In the genomic region with DNA sequence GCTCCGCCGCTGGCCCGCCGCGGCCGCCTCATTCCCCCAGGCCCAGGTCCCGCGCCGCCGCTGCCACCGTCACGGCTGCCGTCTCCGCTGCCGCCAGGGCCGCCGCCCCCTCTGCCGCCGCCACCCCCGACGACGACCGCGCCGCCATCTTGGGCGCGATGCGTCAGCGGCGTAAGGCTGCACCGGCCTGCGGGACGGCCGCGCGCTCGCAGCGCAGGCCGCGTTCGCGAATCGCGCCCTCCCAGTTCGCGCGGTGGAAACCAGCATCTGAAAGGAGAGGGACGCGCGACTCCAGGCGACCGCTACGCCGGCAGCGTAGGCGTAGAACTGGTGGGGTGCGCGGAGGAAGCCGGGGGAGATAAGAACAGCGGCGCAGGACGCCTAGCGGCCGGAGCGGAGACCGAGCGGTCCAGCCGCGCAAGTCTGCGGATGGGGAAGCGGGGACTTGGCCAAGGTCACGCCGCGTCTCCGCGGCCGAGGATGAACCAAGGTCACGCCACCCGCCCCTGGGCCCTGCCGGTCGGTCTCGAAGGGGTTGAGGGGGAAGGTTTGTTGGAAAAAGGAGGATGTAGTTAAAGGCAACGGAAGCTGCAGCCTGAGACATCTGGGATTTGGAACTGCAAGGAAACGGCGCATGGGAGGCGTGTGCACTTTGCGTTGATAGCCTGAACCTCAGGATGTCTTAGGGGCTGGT, we compare ENCODE assay signal across 1 cellular context.
TF ChIP-seq lines count a peak whose summit lies in the region.

NUDT3 (minus strand) TSS at position 173 of the 694 bp plus-strand sequence. CDS start 307 bp downstream, outside the sequence.

TF ChIP-seq in H1, 55 proteins besides CTCF, POLR2A, EP300 and RAD21:
- TF ChIP-seq ATF3 (IDR thresholded peaks at IDR 0.05; ENCODE audit: insufficient read depth, low read depth, low read length) (no peak), SIX5 (IDR thresholded peaks at IDR 0.05; ENCODE audit: low read depth, low read length) (0 out of 2 replicates have a peak, but pooled peaks have one; percentile 35), RXRA (IDR thresholded peaks at IDR 0.05; ENCODE audit: insufficient read depth, low read depth, low read length) (no peak), BCL11A (IDR thresholded peaks at IDR 0.05; ENCODE audit: low read depth in 2 of 2, low read length in 2 of 2) (no peak), ZNF274 (IDR thresholded peaks at IDR 0.05; ENCODE audit: borderline replicate concordance, extremely low read depth, low read length) (no peak), EGR1 (IDR thresholded peaks at IDR 0.05; ENCODE audit: borderline replicate concordance, low read depth, low read length) (0 out of 2 replicates have a peak, but pooled peaks have one; percentile 9), TAF7 (optimal IDR thresholded peaks at IDR 0.05; ENCODE audit: borderline replicate concordance, low read depth, low read length) (peak; percentile 69), JUND (IDR thresholded peaks at IDR 0.05; ENCODE audit: low read length) (no peak), BRCA1 (IDR thresholded peaks at IDR 0.05; ENCODE audit: low read depth, low read length) (no peak), GTF2F1 (IDR thresholded peaks at IDR 0.05; ENCODE audit: borderline replicate concordance, low read depth, low read length) (no peak), JUN (IDR thresholded peaks at IDR 0.05; ENCODE audit: low read depth, low read length) (no peak), SP2 (IDR thresholded peaks at IDR 0.05; ENCODE audit: low read length) (no peak), SRF (IDR thresholded peaks at IDR 0.05; ENCODE audit: low read depth, low read length) (no peak), SUZ12 (IDR thresholded peaks at IDR 0.05; ENCODE audit: low read length) (no peak), CHD1 (IDR thresholded peaks at IDR 0.05; ENCODE audit: low read depth, low read length) (no peak), BACH1 (IDR thresholded peaks at IDR 0.05; ENCODE audit: low read length) (peak; percentile 73), TCF12 (IDR thresholded peaks at IDR 0.05; ENCODE audit: low read depth, low read length) (no peak), CBX8 (IDR thresholded peaks at IDR 0.05; ENCODE audit: borderline replicate concordance, low read depth, low read length) (no peak), ASH2L (IDR thresholded peaks at IDR 0.05; ENCODE audit: low read length) (peak; percentile 12), SIN3A (conservative IDR thresholded peaks at IDR 0.05 in 1 of 2, IDR thresholded peaks at IDR 0.05 in 1 of 2; ENCODE audit: low read depth in 1 of 2, low read length in 2 of 2) (peak in 1 of 2 experiments; percentile 47; a peak in 1 of 4 replicates), KDM1A (IDR thresholded peaks at IDR 0.05; ENCODE audit: borderline replicate concordance, low read length) (no peak; the same call in 1 of the 2 replicates), KDM5A (IDR thresholded peaks at IDR 0.05; ENCODE audit: low read length) (no peak), MAX (IDR thresholded peaks at IDR 0.05) (no peak), CEBPB (IDR thresholded peaks at IDR 0.05; ENCODE audit: low read depth, low read length) (no peak), SP1 (IDR thresholded peaks at IDR 0.05; ENCODE audit: low read depth, low read length) (no peak), POLR2AphosphoS5 (IDR thresholded peaks at IDR 0.05; ENCODE audit: low read depth, low read length) (no peak; the same call in 1 of the 2 replicates), KDM4A (IDR thresholded peaks at IDR 0.05; ENCODE audit: low read depth, low read length, severe bottlenecking) (peak; percentile 32), NANOG (IDR thresholded peaks at IDR 0.05; ENCODE audit: insufficient read depth, low read depth, low read length, poor library complexity, severe bottlenecking) (peak; percentile 28), HDAC2 (IDR thresholded peaks at IDR 0.05; ENCODE audit: borderline replicate concordance in 1 of 2, low read depth in 2 of 2, low read length in 2 of 2) (no peak), EZH2 (IDR thresholded peaks at IDR 0.05; ENCODE audit: low read depth, low read length, severe bottlenecking) (no peak), RFX5 (IDR thresholded peaks at IDR 0.05; ENCODE audit: borderline replicate concordance, low read depth, low read length) (no peak), SAP30 (IDR thresholded peaks at IDR 0.05; ENCODE audit: insufficient read depth, insufficient replicate concordance, low read length) (no peak), RNF2 (IDR thresholded peaks at IDR 0.05; ENCODE audit: borderline replicate concordance, low read depth, low read length, missing control alignments, poor library complexity, severe bottlenecking) (no peak), MAFK (IDR thresholded peaks at IDR 0.05; ENCODE audit: low read depth, low read length) (no peak), TBP (IDR thresholded peaks at IDR 0.05; ENCODE audit: low read depth, low read length) (peak; percentile 48; the same call in 1 of the 2 replicates), RBBP5 (IDR thresholded peaks at IDR 0.05; ENCODE audit: borderline replicate concordance, low read depth, low read length) (peak; percentile 98), SIRT6 (IDR thresholded peaks at IDR 0.05; ENCODE audit: low read length) (no peak), PHF8 (conservative IDR thresholded peaks at IDR 0.05; ENCODE audit: low read depth, low read length) (peak; percentile 78), CBX5 (IDR thresholded peaks at IDR 0.05; ENCODE audit: low read depth, low read length) (no peak), NRF1 (IDR thresholded peaks at IDR 0.05; ENCODE audit: low read depth, low read length) (no peak), HDAC6 (IDR thresholded peaks at IDR 0.05; ENCODE audit: low read depth, low read length) (no peak), CTBP2 (IDR thresholded peaks at IDR 0.05; ENCODE audit: borderline replicate concordance, insufficient read depth, insufficient read length, low read length) (no peak), ATF2 (IDR thresholded peaks at IDR 0.05; ENCODE audit: low read length) (no peak), TAF1 (IDR thresholded peaks at IDR 0.05; ENCODE audit: low read depth, low read length) (peak; percentile 47; the same call in 1 of the 2 replicates), SP4 (IDR thresholded peaks at IDR 0.05; ENCODE audit: low read length) (peak; percentile 97; the same call in 1 of the 2 replicates), CHD2 (IDR thresholded peaks at IDR 0.05; ENCODE audit: low read length) (0 out of 2 replicates have a peak, but pooled peaks have one; percentile 13), GABPA (IDR thresholded peaks at IDR 0.05; ENCODE audit: borderline replicate concordance, insufficient read depth, low read length) (no peak), CREB1 (IDR thresholded peaks at IDR 0.05) (peak; percentile 44; the same call in 1 of the 2 replicates), YY1 (IDR thresholded peaks at IDR 0.05; ENCODE audit: low read depth, low read length) (peak; percentile 95), POU5F1 (IDR thresholded peaks at IDR 0.05; ENCODE audit: low read depth, low read length) (no peak), FOSL1 (IDR thresholded peaks at IDR 0.05; ENCODE audit: insufficient read depth, low read depth, low read length) (peak; percentile 96), TEAD4 (IDR thresholded peaks at IDR 0.05; ENCODE audit: low read depth, low read length) (peak; percentile 20; the same call in 1 of the 2 replicates)
- TF ChIP-seq, protein P1, sequence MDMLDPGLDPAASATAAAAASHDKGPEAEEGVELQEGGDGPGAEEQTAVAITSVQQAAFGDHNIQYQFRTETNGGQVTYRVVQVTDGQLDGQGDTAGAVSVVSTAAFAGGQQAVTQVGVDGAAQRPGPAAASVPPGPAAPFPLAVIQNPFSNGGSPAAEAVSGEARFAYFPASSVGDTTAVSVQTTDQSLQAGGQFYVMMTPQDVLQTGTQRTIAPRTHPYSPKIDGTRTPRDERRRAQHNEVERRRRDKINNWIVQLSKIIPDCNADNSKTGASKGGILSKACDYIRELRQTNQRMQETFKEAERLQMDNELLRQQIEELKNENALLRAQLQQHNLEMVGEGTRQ (IDR thresholded peaks at IDR 0.05; ENCODE audit: low read length), result no peak
- TF ChIP-seq, protein P2, sequence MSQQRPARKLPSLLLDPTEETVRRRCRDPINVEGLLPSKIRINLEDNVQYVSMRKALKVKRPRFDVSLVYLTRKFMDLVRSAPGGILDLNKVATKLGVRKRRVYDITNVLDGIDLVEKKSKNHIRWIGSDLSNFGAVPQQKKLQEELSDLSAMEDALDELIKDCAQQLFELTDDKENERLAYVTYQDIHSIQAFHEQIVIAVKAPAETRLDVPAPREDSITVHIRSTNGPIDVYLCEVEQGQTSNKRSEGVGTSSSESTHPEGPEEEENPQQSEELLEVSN (IDR thresholded peaks at IDR 0.05), result no peak
- TF ChIP-seq, protein P3, sequence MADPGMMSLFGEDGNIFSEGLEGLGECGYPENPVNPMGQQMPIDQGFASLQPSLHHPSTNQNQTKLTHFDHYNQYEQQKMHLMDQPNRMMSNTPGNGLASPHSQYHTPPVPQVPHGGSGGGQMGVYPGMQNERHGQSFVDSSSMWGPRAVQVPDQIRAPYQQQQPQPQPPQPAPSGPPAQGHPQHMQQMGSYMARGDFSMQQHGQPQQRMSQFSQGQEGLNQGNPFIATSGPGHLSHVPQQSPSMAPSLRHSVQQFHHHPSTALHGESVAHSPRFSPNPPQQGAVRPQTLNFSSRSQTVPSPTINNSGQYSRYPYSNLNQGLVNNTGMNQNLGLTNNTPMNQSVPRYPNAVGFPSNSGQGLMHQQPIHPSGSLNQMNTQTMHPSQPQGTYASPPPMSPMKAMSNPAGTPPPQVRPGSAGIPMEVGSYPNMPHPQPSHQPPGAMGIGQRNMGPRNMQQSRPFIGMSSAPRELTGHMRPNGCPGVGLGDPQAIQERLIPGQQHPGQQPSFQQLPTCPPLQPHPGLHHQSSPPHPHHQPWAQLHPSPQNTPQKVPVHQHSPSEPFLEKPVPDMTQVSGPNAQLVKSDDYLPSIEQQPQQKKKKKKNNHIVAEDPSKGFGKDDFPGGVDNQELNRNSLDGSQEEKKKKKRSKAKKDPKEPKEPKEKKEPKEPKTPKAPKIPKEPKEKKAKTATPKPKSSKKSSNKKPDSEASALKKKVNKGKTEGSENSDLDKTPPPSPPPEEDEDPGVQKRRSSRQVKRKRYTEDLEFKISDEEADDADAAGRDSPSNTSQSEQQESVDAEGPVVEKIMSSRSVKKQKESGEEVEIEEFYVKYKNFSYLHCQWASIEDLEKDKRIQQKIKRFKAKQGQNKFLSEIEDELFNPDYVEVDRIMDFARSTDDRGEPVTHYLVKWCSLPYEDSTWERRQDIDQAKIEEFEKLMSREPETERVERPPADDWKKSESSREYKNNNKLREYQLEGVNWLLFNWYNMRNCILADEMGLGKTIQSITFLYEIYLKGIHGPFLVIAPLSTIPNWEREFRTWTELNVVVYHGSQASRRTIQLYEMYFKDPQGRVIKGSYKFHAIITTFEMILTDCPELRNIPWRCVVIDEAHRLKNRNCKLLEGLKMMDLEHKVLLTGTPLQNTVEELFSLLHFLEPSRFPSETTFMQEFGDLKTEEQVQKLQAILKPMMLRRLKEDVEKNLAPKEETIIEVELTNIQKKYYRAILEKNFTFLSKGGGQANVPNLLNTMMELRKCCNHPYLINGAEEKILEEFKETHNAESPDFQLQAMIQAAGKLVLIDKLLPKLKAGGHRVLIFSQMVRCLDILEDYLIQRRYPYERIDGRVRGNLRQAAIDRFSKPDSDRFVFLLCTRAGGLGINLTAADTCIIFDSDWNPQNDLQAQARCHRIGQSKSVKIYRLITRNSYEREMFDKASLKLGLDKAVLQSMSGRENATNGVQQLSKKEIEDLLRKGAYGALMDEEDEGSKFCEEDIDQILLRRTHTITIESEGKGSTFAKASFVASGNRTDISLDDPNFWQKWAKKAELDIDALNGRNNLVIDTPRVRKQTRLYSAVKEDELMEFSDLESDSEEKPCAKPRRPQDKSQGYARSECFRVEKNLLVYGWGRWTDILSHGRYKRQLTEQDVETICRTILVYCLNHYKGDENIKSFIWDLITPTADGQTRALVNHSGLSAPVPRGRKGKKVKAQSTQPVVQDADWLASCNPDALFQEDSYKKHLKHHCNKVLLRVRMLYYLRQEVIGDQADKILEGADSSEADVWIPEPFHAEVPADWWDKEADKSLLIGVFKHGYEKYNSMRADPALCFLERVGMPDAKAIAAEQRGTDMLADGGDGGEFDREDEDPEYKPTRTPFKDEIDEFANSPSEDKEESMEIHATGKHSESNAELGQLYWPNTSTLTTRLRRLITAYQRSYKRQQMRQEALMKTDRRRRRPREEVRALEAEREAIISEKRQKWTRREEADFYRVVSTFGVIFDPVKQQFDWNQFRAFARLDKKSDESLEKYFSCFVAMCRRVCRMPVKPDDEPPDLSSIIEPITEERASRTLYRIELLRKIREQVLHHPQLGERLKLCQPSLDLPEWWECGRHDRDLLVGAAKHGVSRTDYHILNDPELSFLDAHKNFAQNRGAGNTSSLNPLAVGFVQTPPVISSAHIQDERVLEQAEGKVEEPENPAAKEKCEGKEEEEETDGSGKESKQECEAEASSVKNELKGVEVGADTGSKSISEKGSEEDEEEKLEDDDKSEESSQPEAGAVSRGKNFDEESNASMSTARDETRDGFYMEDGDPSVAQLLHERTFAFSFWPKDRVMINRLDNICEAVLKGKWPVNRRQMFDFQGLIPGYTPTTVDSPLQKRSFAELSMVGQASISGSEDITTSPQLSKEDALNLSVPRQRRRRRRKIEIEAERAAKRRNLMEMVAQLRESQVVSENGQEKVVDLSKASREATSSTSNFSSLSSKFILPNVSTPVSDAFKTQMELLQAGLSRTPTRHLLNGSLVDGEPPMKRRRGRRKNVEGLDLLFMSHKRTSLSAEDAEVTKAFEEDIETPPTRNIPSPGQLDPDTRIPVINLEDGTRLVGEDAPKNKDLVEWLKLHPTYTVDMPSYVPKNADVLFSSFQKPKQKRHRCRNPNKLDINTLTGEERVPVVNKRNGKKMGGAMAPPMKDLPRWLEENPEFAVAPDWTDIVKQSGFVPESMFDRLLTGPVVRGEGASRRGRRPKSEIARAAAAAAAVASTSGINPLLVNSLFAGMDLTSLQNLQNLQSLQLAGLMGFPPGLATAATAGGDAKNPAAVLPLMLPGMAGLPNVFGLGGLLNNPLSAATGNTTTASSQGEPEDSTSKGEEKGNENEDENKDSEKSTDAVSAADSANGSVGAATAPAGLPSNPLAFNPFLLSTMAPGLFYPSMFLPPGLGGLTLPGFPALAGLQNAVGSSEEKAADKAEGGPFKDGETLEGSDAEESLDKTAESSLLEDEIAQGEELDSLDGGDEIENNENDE (IDR thresholded peaks at IDR 0.05; ENCODE audit: insufficient replicate concordance, low read length), result no peak
